1 cellular context compared by ENCODE assay signal in genomic region chr20:25525857-25526256, GRCh38.
TF ChIP-seq lines count a peak whose summit lies in the region.

No MANE protein-coding gene starts in this region.

TF ChIP-seq in HepG2, 621 proteins besides CTCF, POLR2A, EP300 and RAD21 (continued from another document and continues in another):
- TF ChIP-seq, protein P1, sequence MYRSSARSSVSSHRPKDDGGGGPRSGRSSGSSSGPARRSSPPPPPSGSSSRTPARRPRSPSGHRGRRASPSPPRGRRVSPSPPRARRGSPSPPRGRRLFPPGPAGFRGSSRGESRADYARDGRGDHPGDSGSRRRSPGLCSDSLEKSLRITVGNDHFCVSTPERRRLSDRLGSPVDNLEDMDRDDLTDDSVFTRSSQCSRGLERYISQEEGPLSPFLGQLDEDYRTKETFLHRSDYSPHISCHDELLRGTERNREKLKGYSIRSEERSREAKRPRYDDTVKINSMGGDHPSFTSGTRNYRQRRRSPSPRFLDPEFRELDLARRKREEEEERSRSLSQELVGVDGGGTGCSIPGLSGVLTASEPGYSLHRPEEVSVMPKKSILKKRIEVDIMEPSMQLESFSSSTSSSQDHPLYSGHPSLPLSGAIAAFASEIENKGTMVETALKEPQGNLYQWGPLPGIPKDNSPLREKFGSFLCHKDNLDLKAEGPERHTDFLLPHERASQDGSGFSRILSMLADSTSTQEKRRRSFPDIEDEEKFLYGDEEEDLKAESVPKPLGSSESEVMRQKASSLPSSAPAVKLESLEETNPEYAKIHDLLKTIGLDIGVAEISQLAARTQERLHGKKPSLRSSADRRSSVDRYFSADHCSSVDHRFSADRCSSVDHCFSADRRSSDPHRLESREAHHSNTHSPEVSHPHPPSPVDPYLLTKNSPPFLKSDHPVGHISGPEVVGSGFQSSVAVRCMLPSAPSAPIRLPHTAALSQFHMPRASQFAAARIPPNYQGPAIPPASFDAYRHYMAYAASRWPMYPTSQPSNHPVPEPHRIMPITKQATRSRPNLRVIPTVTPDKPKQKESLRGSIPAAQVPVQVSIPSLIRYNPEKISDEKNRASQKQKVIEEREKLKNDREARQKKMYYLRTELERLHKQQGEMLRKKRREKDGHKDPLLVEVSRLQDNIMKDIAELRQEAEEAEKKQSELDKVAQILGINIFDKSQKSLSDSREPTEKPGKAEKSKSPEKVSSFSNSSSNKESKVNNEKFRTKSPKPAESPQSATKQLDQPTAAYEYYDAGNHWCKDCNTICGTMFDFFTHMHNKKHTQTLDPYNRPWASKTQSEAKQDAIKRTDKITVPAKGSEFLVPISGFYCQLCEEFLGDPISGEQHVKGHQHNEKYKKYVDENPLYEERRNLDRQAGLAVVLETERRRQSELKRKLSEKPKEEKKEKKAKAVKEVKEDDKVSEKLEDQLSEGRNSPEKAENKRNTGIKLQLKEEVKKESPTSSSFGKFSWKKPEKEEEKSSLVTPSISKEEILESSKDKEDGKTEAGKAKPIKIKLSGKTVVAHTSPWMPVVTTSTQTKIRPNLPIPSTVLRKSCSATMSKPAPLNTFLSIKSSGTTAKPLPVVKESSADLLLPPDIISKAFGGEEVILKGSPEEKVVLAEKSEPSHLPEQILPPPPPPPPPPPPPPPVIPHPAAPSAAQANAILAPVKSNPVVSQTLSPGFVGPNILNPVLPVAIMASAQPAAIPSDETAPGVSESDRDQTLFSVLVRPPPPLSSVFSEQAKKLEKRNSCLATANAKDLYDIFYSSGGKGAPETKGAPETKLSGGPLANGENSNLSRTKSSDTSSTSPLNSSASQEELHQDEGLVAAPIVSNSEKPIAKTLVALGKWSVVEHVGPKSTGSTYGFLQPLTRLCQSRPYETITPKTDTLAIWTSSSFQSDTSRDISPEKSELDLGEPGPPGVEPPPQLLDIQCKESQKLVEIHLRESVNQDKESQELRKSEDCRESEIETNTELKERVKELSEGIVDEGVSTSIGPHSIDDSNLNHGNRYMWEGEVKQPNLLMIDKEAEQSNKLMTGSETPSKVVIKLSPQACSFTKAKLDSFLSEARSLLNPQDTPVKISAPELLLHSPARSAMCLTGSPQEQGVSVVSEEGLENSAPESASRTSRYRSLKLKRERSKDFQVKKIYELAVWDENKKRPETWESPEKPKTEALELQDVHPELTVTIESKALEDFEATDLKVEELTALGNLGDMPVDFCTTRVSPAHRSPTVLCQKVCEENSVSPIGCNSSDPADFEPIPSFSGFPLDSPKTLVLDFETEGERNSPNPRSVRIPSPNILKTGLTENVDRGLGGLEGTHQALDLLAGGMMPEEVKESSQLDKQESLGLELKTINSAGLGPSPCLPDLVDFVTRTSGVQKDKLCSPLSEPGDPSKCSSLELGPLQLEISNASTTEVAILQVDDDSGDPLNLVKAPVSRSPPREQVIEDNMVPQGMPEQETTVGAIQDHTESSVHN (CRISPR knock-in tag; IDR thresholded peaks at IDR 0.05): no peak
- TF ChIP-seq NPAS2 (CRISPR knock-in tag; IDR thresholded peaks at IDR 0.05; ENCODE audit: borderline replicate concordance) (no peak), SMAD9 (CRISPR knock-in tag; IDR thresholded peaks at IDR 0.05) (no peak), FOXO4 (CRISPR knock-in tag; conservative IDR thresholded peaks at IDR 0.05) (no peak), ZMYM2 (CRISPR knock-in tag; IDR thresholded peaks at IDR 0.05) (no peak), RCOR2 (CRISPR knock-in tag; IDR thresholded peaks at IDR 0.05) (no peak; the same call in 1 of the 2 replicates), PHF8 (CRISPR knock-in tag; IDR thresholded peaks at IDR 0.05) (no peak), MIXL1 (CRISPR knock-in tag; IDR thresholded peaks at IDR 0.05) (peak; percentile 78), ZNF724P (CRISPR knock-in tag; IDR thresholded peaks at IDR 0.05; ENCODE audit: borderline replicate concordance) (no peak), ZNF326 (CRISPR knock-in tag; IDR thresholded peaks at IDR 0.05; ENCODE audit: borderline replicate concordance) (no peak), EEA1 (CRISPR knock-in tag; IDR thresholded peaks at IDR 0.05; ENCODE audit: borderline replicate concordance) (no peak), NCOA1 (CRISPR knock-in tag; IDR thresholded peaks at IDR 0.05) (no peak), GABPA (IDR thresholded peaks at IDR 0.05; ENCODE audit: low read depth, low read length) (no peak), GABPA (CRISPR knock-in tag; IDR thresholded peaks at IDR 0.05; ENCODE audit: low read depth) (no peak), HOXA9 (CRISPR knock-in tag; IDR thresholded peaks at IDR 0.05; ENCODE audit: borderline replicate concordance) (no peak), TBL1XR1 (IDR thresholded peaks at IDR 0.05; ENCODE audit: borderline replicate concordance, low read length, partially characterized antibody) (peak; percentile 69), POLR2AphosphoS2 (IDR thresholded peaks at IDR 0.05; ENCODE audit: low read depth, low read length) (no peak), ZNF547 (CRISPR knock-in tag; IDR thresholded peaks at IDR 0.05) (no peak), ZNF740 (CRISPR knock-in tag; IDR thresholded peaks at IDR 0.05) (no peak), NR0B2 (CRISPR knock-in tag; IDR thresholded peaks at IDR 0.05) (no peak), KIAA2018 (CRISPR knock-in tag; IDR thresholded peaks at IDR 0.05; ENCODE audit: borderline replicate concordance) (no peak), ZMYM3 (CRISPR knock-in tag; IDR thresholded peaks at IDR 0.05) (0 out of 2 replicates have a peak, but pooled peaks have one; percentile 17), ZNF12 (CRISPR knock-in tag; IDR thresholded peaks at IDR 0.05) (peak; percentile 67; the same call in 1 of the 2 replicates), ATF7-NPFF (CRISPR knock-in tag; IDR thresholded peaks at IDR 0.05; ENCODE audit: low read depth) (no peak), ZNF549 (CRISPR knock-in tag; IDR thresholded peaks at IDR 0.05) (no peak), RAD51 (IDR thresholded peaks at IDR 0.05; ENCODE audit: borderline replicate concordance) (no peak), MBNL3 (CRISPR knock-in tag; conservative IDR thresholded peaks at IDR 0.05) (no peak), ZNF780A (CRISPR knock-in tag; IDR thresholded peaks at IDR 0.05) (no peak), ZNF138 (CRISPR knock-in tag; IDR thresholded peaks at IDR 0.05; ENCODE audit: low read depth) (no peak), HHEX (CRISPR knock-in tag; IDR thresholded peaks at IDR 0.05) (no peak), ARHGAP35 (CRISPR knock-in tag; IDR thresholded peaks at IDR 0.05; ENCODE audit: borderline replicate concordance) (no peak), ARNTL (CRISPR knock-in tag; IDR thresholded peaks at IDR 0.05) (peak; percentile 75), PAXIP1 (CRISPR knock-in tag; conservative IDR thresholded peaks at IDR 0.05) (peak; percentile 65), MAX (IDR thresholded peaks at IDR 0.05) (peak; percentile 66), SIX4 (CRISPR knock-in tag; IDR thresholded peaks at IDR 0.05) (peak; percentile 39; the same call in 1 of the 2 replicates), AHR (CRISPR knock-in tag; IDR thresholded peaks at IDR 0.05) (no peak), ZNF235 (CRISPR knock-in tag; IDR thresholded peaks at IDR 0.05; ENCODE audit: borderline replicate concordance) (no peak), ZNF564 (CRISPR knock-in tag; IDR thresholded peaks at IDR 0.05) (no peak)
- TF ChIP-seq, protein P2, sequence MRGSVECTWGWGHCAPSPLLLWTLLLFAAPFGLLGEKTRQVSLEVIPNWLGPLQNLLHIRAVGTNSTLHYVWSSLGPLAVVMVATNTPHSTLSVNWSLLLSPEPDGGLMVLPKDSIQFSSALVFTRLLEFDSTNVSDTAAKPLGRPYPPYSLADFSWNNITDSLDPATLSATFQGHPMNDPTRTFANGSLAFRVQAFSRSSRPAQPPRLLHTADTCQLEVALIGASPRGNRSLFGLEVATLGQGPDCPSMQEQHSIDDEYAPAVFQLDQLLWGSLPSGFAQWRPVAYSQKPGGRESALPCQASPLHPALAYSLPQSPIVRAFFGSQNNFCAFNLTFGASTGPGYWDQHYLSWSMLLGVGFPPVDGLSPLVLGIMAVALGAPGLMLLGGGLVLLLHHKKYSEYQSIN (CRISPR knock-in tag; IDR thresholded peaks at IDR 0.05; ENCODE audit: borderline replicate concordance): no peak
